ENCODE assay signal across 12 cellular contexts in the genomic region with DNA sequence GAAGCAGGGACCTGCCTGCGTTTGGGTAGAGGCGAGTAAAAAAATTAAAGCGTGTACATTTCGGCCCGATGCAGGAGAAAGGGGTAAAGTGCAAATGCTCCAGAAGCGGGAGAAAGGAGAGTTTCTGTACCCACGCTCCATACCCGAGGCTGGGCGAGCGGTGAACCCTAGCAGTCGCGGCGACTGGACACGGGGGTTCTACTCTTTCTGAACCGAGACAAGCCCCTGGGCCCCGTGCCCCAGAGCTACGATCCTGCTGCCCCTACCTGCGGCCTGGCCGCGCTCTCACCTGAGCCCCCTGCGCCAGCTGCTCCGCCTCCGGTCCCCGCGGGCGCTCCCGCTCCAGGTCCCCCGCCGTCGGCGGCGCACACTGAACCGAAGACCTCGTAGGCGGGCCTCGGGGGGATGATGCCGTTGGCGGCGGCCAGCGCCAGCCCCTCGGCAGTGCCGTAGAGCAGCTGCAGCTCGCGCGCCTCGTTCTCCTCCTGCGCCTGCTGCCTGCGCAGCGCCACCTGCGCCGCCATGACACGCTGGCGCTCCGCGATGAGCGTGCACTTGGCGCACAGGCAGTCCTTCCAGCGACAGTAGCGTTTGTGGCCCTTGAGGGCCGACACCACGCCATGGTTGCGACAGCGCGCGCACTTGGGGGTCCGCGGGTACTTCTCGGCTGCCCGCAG. TPM values are rescaled to one million over a fixed set of nuclear protein-coding genes. Genes with fewer than 3 reads are reported as not detected.
A peak's percentile ranks its signal among the peaks of the same experiment; 100 is the strongest.
DNase-seq lines count a peak whose midpoint lies in the region; ATAC-seq and TF ChIP-seq lines count a peak whose summit lies in the region.
"Had no signal": no experiment of that assay in that cellular context is flagged by ENCODE, and none has a peak within 500 bp of the region (broad histone marks: within the 10 kb centered on the region; RNA-seq: fewer than 3 reads in every experiment).

No MANE protein-coding gene starts in this region.

- H3K9me2 ChIP-seq in GM23338 (ENCODE audit: insufficient read depth), result no peaks in the 10 kb centered on the region
- no peaks in the 10 kb centered on the region for H3K9me2 ChIP-seq in OCI-LY7 (ENCODE audit: insufficient read depth, low read length)

- H4K20me1 ChIP-seq in GM23338 (replicated peaks; ENCODE audit: insufficient read depth) (peaks cover 36% of the 10 kb centered on the region), OCI-LY7 (ENCODE audit: insufficient read depth, low read length) (no peaks in the 10 kb centered on the region)

- peaks cover 0 to 8% (median 0%) of the 10 kb centered on the region in 7 donors for H3K9me3 Mint-ChIP-seq in CD4-positive, CD25-positive, alpha-beta regulatory T cell
- H3K9me3 Mint-ChIP-seq in GM23338, result peaks cover 11% of the 10 kb centered on the region
- no peaks in the 10 kb centered on the region for H3K9me3 Mint-ChIP-seq in activated naive CD8-positive, alpha-beta T cell treated with anti-CD3 and anti-CD28 coated beads, Interleukin-2, amount 50 U/mL, for 24 hours
- peaks cover 0 to 10% (median 0%) of the 10 kb centered on the region in 11 donors for H3K9me3 Mint-ChIP-seq in naive thymus-derived CD4-positive, alpha-beta T cell

- intact Hi-C loops in naive thymus-derived CD4-positive, alpha-beta T cell (cut with micrococcal nuclease), result loop anchor here in 1 of 2 donors (5.0 kb wide), 1 partner anchor 186 kb away; no protein-coding TSS in a partner anchor
- intact Hi-C loops in OCI-LY7 (cut with micrococcal nuclease; ENCODE audit: unreplicated experiment), result no loop called here

- BruUV-seq in OCI-LY7 (replicated peaks; lab: Mats Ljungman, UMichigan), result no TSS peak

- H3K4me1 ChIP-seq in CD4-positive, CD25-positive, alpha-beta regulatory T cell (ENCODE audit: control insufficient read depth, insufficient read depth, low read length, poor library complexity, severe bottlenecking), result peaks cover 43% of the 10 kb centered on the region
- H3K4me1 ChIP-seq in GM23338 (ENCODE audit: insufficient read depth), result peaks cover 35% of the 10 kb centered on the region
- no peaks in the 10 kb centered on the region for H3K4me1 ChIP-seq in naive thymus-derived CD4-positive, alpha-beta T cell (ENCODE audit: control insufficient read depth in 2 of 2, insufficient read depth in 2 of 2, low read length in 2 of 2)
- no peaks in the 10 kb centered on the region for H3K4me1 ChIP-seq in OCI-LY7 (ENCODE audit: insufficient read depth, low read length, poor library complexity, severe bottlenecking)
- H3K4me1 ChIP-seq: Caco-2 had no signal

- H3K27ac Mint-ChIP-seq in CD4-positive, CD25-positive, alpha-beta regulatory T cell, result no peak overlapping the region
- no peak overlapping the region for H3K27ac Mint-ChIP-seq in GM23338
- H3K27ac Mint-ChIP-seq in activated naive CD8-positive, alpha-beta T cell treated with anti-CD3 and anti-CD28 coated beads, Interleukin-2, amount 50 U/mL, for 24 hours, result peak overlapping the region; percentile 60
- peak overlapping the region in 1 of 9 donors; percentile 84 for H3K27ac Mint-ChIP-seq in naive thymus-derived CD4-positive, alpha-beta T cell

- H3K4me3 ChIP-seq in CD4-positive, CD25-positive, alpha-beta regulatory T cell (ENCODE audit: low read depth, low read length), result no peak overlapping the region
- H3K4me3 ChIP-seq in GM23338 (peak overlapping the region; percentile 51), OCI-LY7 (ENCODE audit: low read depth, low read length, poor library complexity, severe bottlenecking) (no peak overlapping the region)
- no peak overlapping the region for H3K4me3 ChIP-seq in naive thymus-derived CD4-positive, alpha-beta T cell (ENCODE audit: low read length)

- CTCF ChIA-PET in naive thymus-derived CD4-positive, alpha-beta T cell (lab: Charles Lee), result no interaction called here
- CTCF ChIA-PET in OCI-LY7 (lab: Charles Lee; ENCODE audit: unreplicated experiment), result no interaction called here

- no peak for ATAC-seq in CD4-positive, CD25-positive, alpha-beta regulatory T cell (ENCODE audit: low read depth in 2 of 2)
- ATAC-seq in GM23338 (peak; percentile 5), GM21576 (IDR thresholded peaks at IDR 0.05; ENCODE audit: unreplicated experiment) (no peak), GM18873 (IDR thresholded peaks at IDR 0.05; ENCODE audit: low FRiP score, unreplicated experiment) (no peak)
- ATAC-seq in activated naive CD8-positive, alpha-beta T cell treated with anti-CD3 and anti-CD28 coated beads, Interleukin-2, amount 50 U/mL, for 24 hours, result no peak
- ATAC-seq in naive thymus-derived CD4-positive, alpha-beta T cell, result no peak

- H3K36me3 ChIP-seq in CD4-positive, CD25-positive, alpha-beta regulatory T cell (ENCODE audit: control insufficient read depth, insufficient read depth, low read length), result no peaks in the 10 kb centered on the region
- H3K36me3 ChIP-seq in GM23338 (ENCODE audit: insufficient read depth), result no peaks in the 10 kb centered on the region
- no peaks in the 10 kb centered on the region for H3K36me3 ChIP-seq in naive thymus-derived CD4-positive, alpha-beta T cell (ENCODE audit: control insufficient read depth in 2 of 3, insufficient read depth in 3 of 3, low read length in 3 of 3)
- H3K36me3 ChIP-seq in OCI-LY7 (ENCODE audit: insufficient read depth, low read length), result no peaks in the 10 kb centered on the region
- H3K36me3 ChIP-seq: tibial artery had no signal

- peak in 1 of 3 donors; percentile 45 for DNase-seq in CD4-positive, CD25-positive, alpha-beta regulatory T cell
- DNase-seq in GM23338 (ENCODE audit: low spot score) (peak; percentile 72), NCI-H446 (lab: John Stamatoyannopoulos, UW) (no peak), OCI-LY7 (ENCODE audit: low spot score) (no peak)
- peak; percentile 19 for DNase-seq in activated naive CD8-positive, alpha-beta T cell treated with anti-CD3 and anti-CD28 coated beads, Interleukin-2, amount 50 U/mL, for 24 hours
- DNase-seq in naive thymus-derived CD4-positive, alpha-beta T cell, result peak in 1 of 9 donors; percentile 27
- DNase-seq: Caco-2, midbrain, NCI-H1092, tibial artery had no signal

- H3K27me3 Mint-ChIP-seq in CD4-positive, CD25-positive, alpha-beta regulatory T cell, result peaks cover 86% of the 10 kb centered on the region
- peaks cover 96% of the 10 kb centered on the region for H3K27me3 Mint-ChIP-seq in GM23338 (ENCODE audit: insufficient read depth, low read depth, poor library complexity)
- peaks cover 82% of the 10 kb centered on the region for H3K27me3 Mint-ChIP-seq in activated naive CD8-positive, alpha-beta T cell treated with anti-CD3 and anti-CD28 coated beads, Interleukin-2, amount 50 U/mL, for 24 hours
- H3K27me3 Mint-ChIP-seq in naive thymus-derived CD4-positive, alpha-beta T cell, result peaks cover 73 to 86% (median 76%) of the 10 kb centered on the region in 5 donors

- H3F3A ChIP-seq in GM23338 (replicated peaks; ENCODE audit: low read depth), result 0 out of 2 replicates have a peak, but pooled peaks cover 10% of the 10 kb centered on the region

- no peak for TF ChIP-seq CTCF in GM23338 (conservative IDR thresholded peaks at IDR 0.05; ENCODE audit: low read depth in 2 of 2)
- TF ChIP-seq CTCF in OCI-LY7 (conservative IDR thresholded peaks at IDR 0.05; ENCODE audit: low read length), result no peak

- H3K4me1 Mint-ChIP-seq in CD4-positive, CD25-positive, alpha-beta regulatory T cell, result peaks cover 0 to 68% (median 38%) of the 10 kb centered on the region in 4 donors
- H3K4me1 Mint-ChIP-seq in GM23338, result peaks cover 65% of the 10 kb centered on the region
- peaks cover 48% of the 10 kb centered on the region for H3K4me1 Mint-ChIP-seq in activated naive CD8-positive, alpha-beta T cell treated with anti-CD3 and anti-CD28 coated beads, Interleukin-2, amount 50 U/mL, for 24 hours
- peaks cover 28 to 72% (median 51%) of the 10 kb centered on the region in 7 donors for H3K4me1 Mint-ChIP-seq in naive thymus-derived CD4-positive, alpha-beta T cell

- H3K9me3 ChIP-seq in CD4-positive, CD25-positive, alpha-beta regulatory T cell (ENCODE audit: control insufficient read depth in 2 of 2, low read length in 2 of 2), result no peaks in the 10 kb centered on the region
- no peaks in the 10 kb centered on the region for H3K9me3 ChIP-seq in naive thymus-derived CD4-positive, alpha-beta T cell (ENCODE audit: control insufficient read depth in 2 of 3, low read length in 3 of 3)
- H3K9me3 ChIP-seq in OCI-LY7 (ENCODE audit: low read length), result no peaks in the 10 kb centered on the region
- H3K9me3 ChIP-seq: Caco-2, tibial artery had no signal

- peak overlapping the region; percentile 93 for H3K4me2 ChIP-seq in GM23338
- no peak overlapping the region for H3K4me2 ChIP-seq in OCI-LY7 (ENCODE audit: low read length)

- POLR2A ChIA-PET in naive thymus-derived CD4-positive, alpha-beta T cell (lab: Charles Lee), result no interaction called here
- POLR2A ChIA-PET in OCI-LY7 (lab: Charles Lee), result no interaction called here

- peak overlapping the region; percentile 50 to 80 (median 58) for H3K4me3 Mint-ChIP-seq in CD4-positive, CD25-positive, alpha-beta regulatory T cell
- peak overlapping the region; percentile 56 for H3K4me3 Mint-ChIP-seq in GM23338
- no peak overlapping the region for H3K4me3 Mint-ChIP-seq in activated naive CD8-positive, alpha-beta T cell treated with anti-CD3 and anti-CD28 coated beads, Interleukin-2, amount 50 U/mL, for 24 hours
- peak overlapping the region; percentile 20 to 79 (median 65) for H3K4me3 Mint-ChIP-seq in naive thymus-derived CD4-positive, alpha-beta T cell

- H3K36me3 Mint-ChIP-seq in CD4-positive, CD25-positive, alpha-beta regulatory T cell, result no peaks in the 10 kb centered on the region
- peaks cover 4% of the 10 kb centered on the region; the same call in 2 of the 3 replicates for H3K36me3 Mint-ChIP-seq in GM23338 (ENCODE audit: low read depth)
- H3K36me3 Mint-ChIP-seq in activated naive CD8-positive, alpha-beta T cell treated with anti-CD3 and anti-CD28 coated beads, Interleukin-2, amount 50 U/mL, for 24 hours (ENCODE audit: low read depth), result no peaks in the 10 kb centered on the region
- peaks cover 0 to 11% (median 0%) of the 10 kb centered on the region in 5 donors for H3K36me3 Mint-ChIP-seq in naive thymus-derived CD4-positive, alpha-beta T cell

- H3K27ac ChIP-seq in CD4-positive, CD25-positive, alpha-beta regulatory T cell (ENCODE audit: insufficient read depth, low read length, poor library complexity, severe bottlenecking), result no peak overlapping the region
- H3K27ac ChIP-seq in GM23338 (ENCODE audit: low read depth), result no peak overlapping the region
- H3K27ac ChIP-seq in naive thymus-derived CD4-positive, alpha-beta T cell (ENCODE audit: low read depth, low read length), result no peak overlapping the region
- no peak overlapping the region for H3K27ac ChIP-seq in OCI-LY7 (ENCODE audit: low read depth, low read length, poor library complexity, severe bottlenecking)
- H3K27ac ChIP-seq: tibial artery had no signal

- H3K27me3 ChIP-seq in CD4-positive, CD25-positive, alpha-beta regulatory T cell (ENCODE audit: control insufficient read depth, insufficient read depth, low read length), result peaks cover 22% of the 10 kb centered on the region
- H3K27me3 ChIP-seq in GM23338 (ENCODE audit: insufficient read depth), result peaks cover 100% of the 10 kb centered on the region
- H3K27me3 ChIP-seq in naive thymus-derived CD4-positive, alpha-beta T cell (ENCODE audit: control insufficient read depth in 2 of 2, insufficient read depth in 2 of 2, low read length in 2 of 2), result peaks cover 4 to 22% of the 10 kb centered on the region in 2 donors

- H3K79me2 ChIP-seq in GM23338 (replicated peaks; ENCODE audit: insufficient read depth) (no peaks in the 10 kb centered on the region), OCI-LY7 (ENCODE audit: insufficient read depth, low read depth, low read length) (no peaks in the 10 kb centered on the region)

- H2AFZ ChIP-seq in GM23338, result peak overlapping the region; percentile 80
- no peak overlapping the region for H2AFZ ChIP-seq in OCI-LY7 (ENCODE audit: low read length)

RNA-seq across cellular contexts. Expression of a gene that starts 2.4 kb away (rescaled TPM):
- total RNA-seq in CD4-positive, CD25-positive, alpha-beta regulatory T cell, result not detected
- polyA plus RNA-seq in CD4-positive, CD25-positive, alpha-beta regulatory T cell, result not detected
- total RNA-seq in GM23338 (2014; rRNA removed; shearing (Covaris generic)), result 0.07 TPM in 1 of 2 replicates, not detected in the other
- not detected in 2 replicates for polyA plus RNA-seq in GM23338 (2016; fragmentation: Nextera tagmentation; extraction: Ambion mirVana)
- total RNA-seq in naive thymus-derived CD4-positive, alpha-beta T cell, result not detected
- polyA plus RNA-seq in naive thymus-derived CD4-positive, alpha-beta T cell, result not detected
- not detected in 2 replicates for total RNA-seq in OCI-LY7 (2014; rRNA removed; shearing (Covaris generic))
- not detected in 2 replicates for total RNA-seq in OCI-LY7 (2022)

Comparison
In these comparisons a context has a peak if more than half of its experiments do, and no peak if none do; other contexts are left out.
1. DNase-seq: peak in GM23338 (single experiment) and activated naive CD8-positive, alpha-beta T cell treated with anti-CD3 and anti-CD28 coated beads, Interleukin-2, amount 50 U/mL, for 24 hours (single experiment); none in NCI-H446 (0 of 2) and OCI-LY7 (single experiment).